Comparison of ENCODE assay signal across 8 cellular contexts in genomic region chr13:100514788-100515409, GRCh38.
DNase-seq lines count a peak whose midpoint lies in the region; ATAC-seq, FAIRE-seq and TF ChIP-seq lines count a peak whose summit lies in the region.

No MANE protein-coding gene starts in this region.

- H3K9me3 Mint-ChIP-seq in activated CD4-positive, alpha-beta T cell treated with anti-CD3 and anti-CD28 coated beads for 36 hours (ENCODE audit: low read depth), result no peaks in the 10 kb centered on the region

- TF ChIP-seq EP300 in HepG2 (IDR thresholded peaks at IDR 0.05; ENCODE audit: low read depth in 2 of 2, low read length in 2 of 2) (no peak), HepG2 (CRISPR knock-in tag; IDR thresholded peaks at IDR 0.05; ENCODE audit: borderline replicate concordance) (no peak)

- H3K27ac ChIP-seq in BLaER1 treated with 17β-estradiol and CSF1 and Interleukin-3, amounts not matched to agents 10 nM and 100 nM, result no peak overlapping the region
- no peak overlapping the region for H3K27ac ChIP-seq in HepG2 (ENCODE audit: extremely low read length, insufficient read depth, low read length)

- no peaks in the 10 kb centered on the region for H3K79me2 ChIP-seq in HepG2 (ENCODE audit: insufficient read depth, low read length)

- POLR2A ChIA-PET in activated CD4-positive, alpha-beta T cell treated with anti-CD3 and anti-CD28 coated beads for 36 hours (lab: Charles Lee), result no interaction called here
- POLR2A ChIA-PET in HepG2 (lab: Yijun Ruan, JAX), result interaction anchor here (0.6 kb wide), 1 partner anchor 343 kb away, joined by 3 read pairs; no protein-coding TSS in a partner anchor

- TF ChIP-seq RAD21 in HepG2 (CRISPR knock-in tag; IDR thresholded peaks at IDR 0.05), result peak; percentile 84

- peak overlapping the region; percentile 1 to 45 (median 25); a peak in 9 of 22 replicates for H3K4me2 ChIP-seq in BLaER1 treated with 17β-estradiol and CSF1 and Interleukin-3, amounts not matched to agents 10 nM and 100 nM
- no peak overlapping the region for H3K4me2 ChIP-seq in HepG2 (ENCODE audit: low read depth, low read length)

- no peak overlapping the region for H3K27ac Mint-ChIP-seq in activated CD4-positive, alpha-beta T cell treated with anti-CD3 and anti-CD28 coated beads for 36 hours

- H3K4me3 ChIP-seq in BLaER1 treated with 17β-estradiol and CSF1 and Interleukin-3, amounts not matched to agents 10 nM and 100 nM, result no peak overlapping the region
- H3K4me3 ChIP-seq in choroid plexus epithelial cell (ENCODE audit: low read depth, low read length) (no peak overlapping the region), HepG2 (replicated peaks in 1 of 3; ENCODE audit: insufficient read depth in 1 of 3, low read depth in 2 of 3, low read length in 3 of 3) (no peak overlapping the region)

- H3K27me3 ChIP-seq in BLaER1 treated with 17β-estradiol and CSF1 and Interleukin-3, amounts not matched to agents 10 nM and 100 nM, result no peaks in the 10 kb centered on the region
- H3K27me3 ChIP-seq in HepG2 (ENCODE audit: control insufficient read depth in 1 of 2, insufficient read depth in 2 of 2, low read length in 2 of 2), result no peaks in the 10 kb centered on the region

- H3K27me3 Mint-ChIP-seq in activated CD4-positive, alpha-beta T cell treated with anti-CD3 and anti-CD28 coated beads for 36 hours, result peaks cover 2% of the 10 kb centered on the region

- FAIRE-seq in HepG2 (lab: Jason Lieb, UNC), result peak; percentile 94

- 0 out of 22 replicates have a peak, but pooled peaks cover 0 to 5% (median 0%) of the 10 kb centered on the region in 11 experiments for H4K20me1 ChIP-seq in BLaER1 treated with 17β-estradiol and CSF1 and Interleukin-3, amounts not matched to agents 10 nM and 100 nM
- H4K20me1 ChIP-seq in HepG2 (ENCODE audit: insufficient read depth, low read length), result no peaks in the 10 kb centered on the region

- no peak overlapping the region for H3K4me3 Mint-ChIP-seq in activated CD4-positive, alpha-beta T cell treated with anti-CD3 and anti-CD28 coated beads for 36 hours

- H3K36me3 Mint-ChIP-seq in activated CD4-positive, alpha-beta T cell treated with anti-CD3 and anti-CD28 coated beads for 36 hours (ENCODE audit: low read depth), result no peaks in the 10 kb centered on the region

- 11% methylated on average over 5 of the region's 5 CpGs for WGBS in HepG2 (ENCODE audit: low lambda C conversion rate)

- no peaks in the 10 kb centered on the region for H3K9me3 ChIP-seq in BLaER1 treated with 17β-estradiol and CSF1 and Interleukin-3, amounts not matched to agents 10 nM and 100 nM (replicated peaks in 1 of 11)
- no peaks in the 10 kb centered on the region for H3K9me3 ChIP-seq in HepG2 (ENCODE audit: low read length)

- no peaks in the 10 kb centered on the region for H3K36me3 ChIP-seq in BLaER1 treated with 17β-estradiol and CSF1 and Interleukin-3, amounts not matched to agents 10 nM and 100 nM
- H3K36me3 ChIP-seq in HepG2 (replicated peaks in 1 of 2; ENCODE audit: control insufficient read depth in 1 of 2, insufficient read depth in 2 of 2, low read length in 2 of 2), result peaks cover 0 to 4% of the 10 kb centered on the region in 2 experiments; a peak in 1 of 5 replicates

- no peak for TF ChIP-seq POLR2A in HepG2 (IDR thresholded peaks at IDR 0.05; ENCODE audit: insufficient read depth in 1 of 2, low read depth in 2 of 2, low read length in 2 of 2)

- ATAC-seq in GM19328 (IDR thresholded peaks at IDR 0.05; ENCODE audit: unreplicated experiment) (peak; percentile 90), HG03439 (IDR thresholded peaks at IDR 0.05; ENCODE audit: unreplicated experiment) (peak; percentile 90), HepG2 (peak; percentile 92)
- ATAC-seq in activated CD4-positive, alpha-beta T cell treated with anti-CD3 and anti-CD28 coated beads for 36 hours, result peak; percentile 94

- TF ChIP-seq CTCF in choroid plexus epithelial cell (conservative IDR thresholded peaks at IDR 0.05; ENCODE audit: low read depth, low read length) (peak; percentile 100), HepG2 (CRISPR knock-in tag; IDR thresholded peaks at IDR 0.05) (peak; percentile 93)

- H2AFZ ChIP-seq in HepG2 (ENCODE audit: low read length), result no peak overlapping the region

- BruUV-seq in HepG2 (replicated peaks; lab: Mats Ljungman, UMichigan), result no TSS peak

- intact Hi-C loops in activated CD4-positive, alpha-beta T cell treated with anti-CD3 and anti-CD28 coated beads for 36 hours (cut with DNase I, micrococcal nuclease), result loop anchor here (1.0 to 10.0 kb wide), 7 partner anchors 280 to 1073 kb away; partner anchors contain the start of gene ZIC2 (in 1 of the 2)
- intact Hi-C loops in HepG2 (cut with micrococcal nuclease; ENCODE audit: unreplicated experiment), result loop anchor here (1.0 to 10.0 kb wide), 5 partner anchors 280 to 859 kb away; partner anchors contain the start of genes PCCA and ZIC2

- H3K4me1 Mint-ChIP-seq in activated CD4-positive, alpha-beta T cell treated with anti-CD3 and anti-CD28 coated beads for 36 hours, result peaks cover 10% of the 10 kb centered on the region

- no peak overlapping the region for H3K9ac ChIP-seq in BLaER1 treated with 17β-estradiol and CSF1 and Interleukin-3, amounts not matched to agents 10 nM and 100 nM
- no peak overlapping the region for H3K9ac ChIP-seq in HepG2 (ENCODE audit: insufficient read depth, low read depth, low read length)

- DNase-seq in NCI-H446 treated with DMSO at 0.1 percent for 48 hours (lab: John Stamatoyannopoulos, UW), result peak; percentile 44
- DNase-seq in activated CD4-positive, alpha-beta T cell treated with anti-CD3 and anti-CD28 coated beads for 36 hours, result peak; percentile 86
- peak; percentile 89 for DNase-seq in choroid plexus epithelial cell (ENCODE audit: low read depth)
- peak; percentile 56 for DNase-seq in HepG2 (ENCODE audit: low spot score)
- DNase-seq in stimulated activated CD4-positive, alpha-beta T cell treated with anti-CD3 and anti-CD28 coated beads, TNF-alpha, amount 100 ng/mL, for 48 hours (ENCODE audit: low read depth in 3 of 3), result peak; percentile 21 to 61 (median 45)

- H3K4me1 ChIP-seq in BLaER1 treated with 17β-estradiol and CSF1 and Interleukin-3, amounts not matched to agents 10 nM and 100 nM, result peaks cover 14 to 29% (median 21%) of the 10 kb centered on the region in 10 experiments
- peaks cover 31% of the 10 kb centered on the region for H3K4me1 ChIP-seq in HepG2 (ENCODE audit: insufficient read depth, low read length)

- CTCF ChIA-PET in activated CD4-positive, alpha-beta T cell treated with anti-CD3 and anti-CD28 coated beads for 36 hours (lab: Charles Lee), result interaction anchor here (0.5 to 3.1 kb wide), 33 partner anchors 9 to 858 kb away, joined by 3 to 22 read pairs (median 3); partner anchors contain the start of gene PCCA
- CTCF ChIA-PET in HepG2 (lab: Yijun Ruan, JAX; ENCODE audit: low intra/inter-chr PET ratio, low total read pairs), result interaction anchor here (0.7 to 1.8 kb wide), 5 partner anchors 73 to 858 kb away, joined by 3 to 30 read pairs (median 3); partner anchors contain the start of gene GGACT

- in situ Hi-C loops in HepG2 (cut with HindIII; ENCODE audit: extremely low pct_ligation_motif_present, low pct_unique_long_range_greater_than_20kb), result loop anchor here (10.0 kb wide), 1 partner anchor 600 kb away; no protein-coding TSS in a partner anchor

TF ChIP-seq in HepG2, 621 proteins besides CTCF, POLR2A, EP300 and RAD21 (continues in another document):
- TF ChIP-seq CAMTA2 (CRISPR knock-in tag; IDR thresholded peaks at IDR 0.05; ENCODE audit: borderline replicate concordance) (no peak), REPIN1 (CRISPR knock-in tag; IDR thresholded peaks at IDR 0.05; ENCODE audit: borderline replicate concordance, low read depth) (peak; percentile 36; the same call in 1 of the 2 replicates), PLRG1 (conservative IDR thresholded peaks at IDR 0.05) (no peak), SMC3 (IDR thresholded peaks at IDR 0.05; ENCODE audit: low read length) (peak; percentile 76), STAG1 (CRISPR knock-in tag; IDR thresholded peaks at IDR 0.05) (peak; percentile 96), SKIL (CRISPR knock-in tag; IDR thresholded peaks at IDR 0.05; ENCODE audit: borderline replicate concordance) (no peak), ZNF225 (CRISPR knock-in tag; IDR thresholded peaks at IDR 0.05) (no peak), ZNF281 (CRISPR knock-in tag; IDR thresholded peaks at IDR 0.05; ENCODE audit: borderline replicate concordance) (no peak), SMAD3 (CRISPR knock-in tag; IDR thresholded peaks at IDR 0.05) (no peak)
